27 cellular contexts compared by ENCODE assay signal in genomic region chr7:30437823-30438574, GRCh38. TPM values are rescaled to one million over a fixed set of nuclear protein-coding genes. Genes with fewer than 3 reads are reported as not detected.
DNase-seq lines count a peak whose midpoint lies in the region; ATAC-seq and TF ChIP-seq lines count a peak whose summit lies in the region.
"Had no signal": no experiment of that assay in that cellular context is flagged by ENCODE, and none has a peak within 500 bp of the region (broad histone marks: within the 10 kb centered on the region; RNA-seq: fewer than 3 reads in every experiment).

No MANE protein-coding gene starts in this region.

- H3K4me1 Mint-ChIP-seq in CD14-positive monocyte (peaks cover 60% of the 10 kb centered on the region), endothelial cell (ENCODE audit: unreplicated experiment) (peaks cover 19% of the 10 kb centered on the region)
- no peaks in the 10 kb centered on the region for H3K4me1 Mint-ChIP-seq in T-helper 2 cell treated with Interferon-gamma antibody and Interleukin-4, amounts not matched to agents 5 μg/mL and 100 μg/mL, for 36 hours (ENCODE audit: low read depth)

- intact Hi-C loops in CD14-positive monocyte (cut with micrococcal nuclease) = loop anchor here in 1 of 2 donors (10.0 kb wide), 1 partner anchor 93 kb away; no protein-coding TSS in a partner anchor

- no peaks in the 10 kb centered on the region for H3K9me3 Mint-ChIP-seq in CD14-positive monocyte
- H3K9me3 Mint-ChIP-seq in endothelial cell (ENCODE audit: unreplicated experiment) = no peaks in the 10 kb centered on the region
- no peaks in the 10 kb centered on the region for H3K9me3 Mint-ChIP-seq in T-helper 2 cell treated with Interferon-gamma antibody and Interleukin-4, amounts not matched to agents 5 μg/mL and 100 μg/mL, for 36 hours
- H3K9me3 Mint-ChIP-seq: CD8-positive, alpha-beta T cell; IgD-negative memory B cell had no signal

- H3K4me3 Mint-ChIP-seq in CD14-positive monocyte (peak overlapping the region; percentile 20 to 64), endothelial cell (ENCODE audit: unreplicated experiment) (peak overlapping the region; percentile 59)
- no peak overlapping the region for H3K4me3 Mint-ChIP-seq in T-helper 2 cell treated with Interferon-gamma antibody and Interleukin-4, amounts not matched to agents 5 μg/mL and 100 μg/mL, for 36 hours
- H3K4me3 Mint-ChIP-seq: CD8-positive, alpha-beta T cell had no signal

- no peaks in the 10 kb centered on the region for H3K27me3 Mint-ChIP-seq in CD14-positive monocyte (ENCODE audit: low read depth in 3 of 3)
- peaks cover 14% of the 10 kb centered on the region for H3K27me3 Mint-ChIP-seq in endothelial cell (ENCODE audit: unreplicated experiment)
- H3K27me3 Mint-ChIP-seq in T-helper 2 cell treated with Interferon-gamma antibody and Interleukin-4, amounts not matched to agents 5 μg/mL and 100 μg/mL, for 36 hours (ENCODE audit: low read depth) = no peaks in the 10 kb centered on the region
- H3K27me3 Mint-ChIP-seq: IgD-negative memory B cell had no signal

- no peak for DNase-seq in CD14-positive monocyte (ENCODE audit: low spot score)
- DNase-seq in HL-60 (ENCODE audit: low read depth in 1 of 2, low spot score in 1 of 2) = peak in 1 of 2 experiments; percentile 42
- no peak for DNase-seq in endothelial cell (ENCODE audit: low spot score)
- DNase-seq in mesenteric fat pad (ENCODE audit: low spot score) = peak; percentile 59
- DNase-seq in T-helper 2 cell treated with Interferon-gamma antibody and Interleukin-4, amounts not matched to agents 5 μg/mL and 100 μg/mL, for 36 hours (ENCODE audit: low spot score) = no peak
- no peak for DNase-seq in coronary artery (ENCODE audit: low spot score)
- DNase-seq in activated CD4-positive, alpha-beta T cell treated with anti-CD3 and anti-CD28 coated beads for 1 hour = no peak
- DNase-seq: C1 segment of cervical spinal cord, Caco-2, EL, GF-D8, GM23248, H9, NCI-H1048, NCI-H1417 treated with DMSO at 0.1 percent for 48 hours, NCI-H1694 treated with DMSO at 0.1 percent for 48 hours, NCI-H2081, NCI-H2227 treated with DMSO at 0.1 percent for 48 hours, NCI-H526 treated with DMSO at 0.1 percent for 48 hours, PC-9, SJCRH30 had no signal

- no peaks in the 10 kb centered on the region for H3K27me3 ChIP-seq in HL-60 (ENCODE audit: insufficient read depth, poor library complexity, severe bottlenecking)
- H3K27me3 ChIP-seq: SJCRH30 had no signal

- ATAC-seq in GM19328 (IDR thresholded peaks at IDR 0.05; ENCODE audit: unreplicated experiment) = no peak
- ATAC-seq: A549; CD8-positive, alpha-beta T cell; Right ventricle myocardium inferior; SK-N-SH treated with all-trans-retinoic acid at 6 μM for 48 hours had no signal

- TF ChIP-seq CTCF in CD14-positive monocyte (IDR thresholded peaks at IDR 0.05) = no peak
- no peak for TF ChIP-seq CTCF in HL-60 (IDR thresholded peaks at IDR 0.05; ENCODE audit: insufficient read depth, low read length)
- no peak for TF ChIP-seq CTCF in endothelial cell (IDR thresholded peaks at IDR 0.05; ENCODE audit: unreplicated experiment)
- no peak for TF ChIP-seq CTCF in coronary artery (IDR thresholded peaks at IDR 0.05)

- H3K27ac Mint-ChIP-seq in CD14-positive monocyte = peak overlapping the region; percentile 31 to 90 (median 77)
- H3K27ac Mint-ChIP-seq in endothelial cell (ENCODE audit: unreplicated experiment) = no peak overlapping the region
- no peak overlapping the region for H3K27ac Mint-ChIP-seq in T-helper 2 cell treated with Interferon-gamma antibody and Interleukin-4, amounts not matched to agents 5 μg/mL and 100 μg/mL, for 36 hours
- H3K27ac Mint-ChIP-seq: CD8-positive, alpha-beta T cell; H9 had no signal

- H3K27ac ChIP-seq in HL-60 (replicated peaks) = peak overlapping the region; percentile 36
- H3K27ac ChIP-seq in coronary artery = no peak overlapping the region
- H3K27ac ChIP-seq: A549, GM23248, PC-9, SJCRH30 had no signal

- H3K36me3 Mint-ChIP-seq in CD14-positive monocyte (peaks cover 19 to 20% of the 10 kb centered on the region in 2 donors), endothelial cell (ENCODE audit: low read depth, unreplicated experiment) (peaks cover 44% of the 10 kb centered on the region)
- H3K36me3 Mint-ChIP-seq in T-helper 2 cell treated with Interferon-gamma antibody and Interleukin-4, amounts not matched to agents 5 μg/mL and 100 μg/mL, for 36 hours (ENCODE audit: low read depth) = peaks cover 31% of the 10 kb centered on the region

- no peak overlapping the region for H3K4me3 ChIP-seq in HL-60 (replicated peaks; ENCODE audit: insufficient read depth, low read length)
- H3K4me3 ChIP-seq in coronary artery = no peak overlapping the region
- H3K4me3 ChIP-seq: A549, GM23248, PC-9, SJCRH30 had no signal

RNA-seq across cellular contexts. Expression of gene NOD1, which starts 40.6 kb away (rescaled TPM):
- 1 to 10 TPM; 2.8 to 4.6 TPM for polyA plus RNA-seq in CD14-positive monocyte
- total RNA-seq in endothelial cell (ENCODE audit: unreplicated experiment) = 32.7 TPM
- 41.8 TPM for total RNA-seq in mesenteric fat pad

Comparison
In these comparisons a context has a peak if more than half of its experiments do, and no peak if none do; other contexts are left out.
1. H3K27ac Mint-ChIP-seq: peak in CD14-positive monocyte (7 of 7); none in endothelial cell (single experiment) and T-helper 2 cell treated with Interferon-gamma antibody and Interleukin-4, amounts not matched to agents 5 μg/mL and 100 μg/mL, for 36 hours (single experiment).